1 cellular context compared by ENCODE assay signal in the genomic region with DNA sequence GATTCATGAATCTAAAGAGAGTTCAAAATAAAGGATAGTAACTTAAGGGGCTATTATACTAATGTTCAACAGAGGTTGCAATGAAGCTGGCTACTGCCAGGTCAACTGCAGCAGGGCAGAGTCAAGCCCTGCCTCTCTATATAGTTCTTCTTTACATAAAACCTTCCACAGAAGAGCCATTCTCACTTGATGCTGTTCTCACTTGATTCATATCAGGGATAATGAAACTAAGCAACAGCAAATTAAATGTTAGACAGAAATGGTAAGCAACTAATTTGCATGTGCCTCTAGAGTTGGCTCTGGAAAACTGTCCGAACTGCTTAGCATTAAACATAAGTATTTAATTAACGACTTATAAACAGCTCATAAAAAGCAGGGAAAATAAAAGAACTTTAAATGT.
TF ChIP-seq lines count a peak whose summit lies in the region.

No MANE protein-coding gene starts in this region.

TF ChIP-seq in HepG2, 621 proteins besides CTCF, POLR2A, EP300 and RAD21:
- TF ChIP-seq SRSF4 (IDR thresholded peaks at IDR 0.05; ENCODE audit: low read depth, low read length, poor library complexity, severe bottlenecking) (no peak), DMAP1 (CRISPR knock-in tag; IDR thresholded peaks at IDR 0.05) (no peak), IRX3 (CRISPR knock-in tag; IDR thresholded peaks at IDR 0.05; ENCODE audit: borderline replicate concordance, low read depth) (no peak), ZNF530 (CRISPR knock-in tag; IDR thresholded peaks at IDR 0.05; ENCODE audit: low read depth) (no peak), HDAC1 (CRISPR knock-in tag; IDR thresholded peaks at IDR 0.05) (no peak), SMARCC2 (IDR thresholded peaks at IDR 0.05) (no peak), SIN3A (IDR thresholded peaks at IDR 0.05; ENCODE audit: borderline replicate concordance, low read depth, low read length) (no peak), NFATC3 (CRISPR knock-in tag; IDR thresholded peaks at IDR 0.05) (no peak)
- TF ChIP-seq, protein P1, sequence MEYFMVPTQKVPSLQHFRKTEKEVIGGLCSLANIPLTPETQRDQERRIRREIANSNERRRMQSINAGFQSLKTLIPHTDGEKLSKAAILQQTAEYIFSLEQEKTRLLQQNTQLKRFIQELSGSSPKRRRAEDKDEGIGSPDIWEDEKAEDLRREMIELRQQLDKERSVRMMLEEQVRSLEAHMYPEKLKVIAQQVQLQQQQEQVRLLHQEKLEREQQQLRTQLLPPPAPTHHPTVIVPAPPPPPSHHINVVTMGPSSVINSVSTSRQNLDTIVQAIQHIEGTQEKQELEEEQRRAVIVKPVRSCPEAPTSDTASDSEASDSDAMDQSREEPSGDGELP (IDR thresholded peaks at IDR 0.05; ENCODE audit: borderline replicate concordance, low read depth), result no peak
- TF ChIP-seq, protein P2, sequence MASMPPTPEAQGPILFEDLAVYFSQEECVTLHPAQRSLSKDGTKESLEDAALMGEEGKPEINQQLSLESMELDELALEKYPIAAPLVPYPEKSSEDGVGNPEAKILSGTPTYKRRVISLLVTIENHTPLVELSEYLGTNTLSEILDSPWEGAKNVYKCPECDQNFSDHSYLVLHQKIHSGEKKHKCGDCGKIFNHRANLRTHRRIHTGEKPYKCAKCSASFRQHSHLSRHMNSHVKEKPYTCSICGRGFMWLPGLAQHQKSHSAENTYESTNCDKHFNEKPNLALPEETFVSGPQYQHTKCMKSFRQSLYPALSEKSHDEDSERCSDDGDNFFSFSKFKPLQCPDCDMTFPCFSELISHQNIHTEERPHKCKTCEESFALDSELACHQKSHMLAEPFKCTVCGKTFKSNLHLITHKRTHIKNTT (CRISPR knock-in tag; IDR thresholded peaks at IDR 0.05), result no peak
